Comparison of ENCODE assay signal across 8 cellular contexts in genomic region chr7:132575987-132576722, GRCh38. TPM values are rescaled to one million over a fixed set of nuclear protein-coding genes. Genes with fewer than 3 reads are reported as not detected.
DNase-seq lines count a peak whose midpoint lies in the region; ATAC-seq, FAIRE-seq and TF ChIP-seq lines count a peak whose summit lies in the region.

A gene with protein sequence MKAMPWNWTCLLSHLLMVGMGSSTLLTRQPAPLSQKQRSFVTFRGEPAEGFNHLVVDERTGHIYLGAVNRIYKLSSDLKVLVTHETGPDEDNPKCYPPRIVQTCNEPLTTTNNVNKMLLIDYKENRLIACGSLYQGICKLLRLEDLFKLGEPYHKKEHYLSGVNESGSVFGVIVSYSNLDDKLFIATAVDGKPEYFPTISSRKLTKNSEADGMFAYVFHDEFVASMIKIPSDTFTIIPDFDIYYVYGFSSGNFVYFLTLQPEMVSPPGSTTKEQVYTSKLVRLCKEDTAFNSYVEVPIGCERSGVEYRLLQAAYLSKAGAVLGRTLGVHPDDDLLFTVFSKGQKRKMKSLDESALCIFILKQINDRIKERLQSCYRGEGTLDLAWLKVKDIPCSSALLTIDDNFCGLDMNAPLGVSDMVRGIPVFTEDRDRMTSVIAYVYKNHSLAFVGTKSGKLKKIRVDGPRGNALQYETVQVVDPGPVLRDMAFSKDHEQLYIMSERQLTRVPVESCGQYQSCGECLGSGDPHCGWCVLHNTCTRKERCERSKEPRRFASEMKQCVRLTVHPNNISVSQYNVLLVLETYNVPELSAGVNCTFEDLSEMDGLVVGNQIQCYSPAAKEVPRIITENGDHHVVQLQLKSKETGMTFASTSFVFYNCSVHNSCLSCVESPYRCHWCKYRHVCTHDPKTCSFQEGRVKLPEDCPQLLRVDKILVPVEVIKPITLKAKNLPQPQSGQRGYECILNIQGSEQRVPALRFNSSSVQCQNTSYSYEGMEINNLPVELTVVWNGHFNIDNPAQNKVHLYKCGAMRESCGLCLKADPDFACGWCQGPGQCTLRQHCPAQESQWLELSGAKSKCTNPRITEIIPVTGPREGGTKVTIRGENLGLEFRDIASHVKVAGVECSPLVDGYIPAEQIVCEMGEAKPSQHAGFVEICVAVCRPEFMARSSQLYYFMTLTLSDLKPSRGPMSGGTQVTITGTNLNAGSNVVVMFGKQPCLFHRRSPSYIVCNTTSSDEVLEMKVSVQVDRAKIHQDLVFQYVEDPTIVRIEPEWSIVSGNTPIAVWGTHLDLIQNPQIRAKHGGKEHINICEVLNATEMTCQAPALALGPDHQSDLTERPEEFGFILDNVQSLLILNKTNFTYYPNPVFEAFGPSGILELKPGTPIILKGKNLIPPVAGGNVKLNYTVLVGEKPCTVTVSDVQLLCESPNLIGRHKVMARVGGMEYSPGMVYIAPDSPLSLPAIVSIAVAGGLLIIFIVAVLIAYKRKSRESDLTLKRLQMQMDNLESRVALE (N-terminal part only) (minus strand): TSS chr7:132576470. CDS start chr7:132508693, 67,777 bp downstream.

- no peak for TF ChIP-seq CTCF in AG09309 (IDR thresholded peaks at IDR 0.05; ENCODE audit: control insufficient read depth, insufficient read depth, low read depth, low read length, missing control alignments)
- TF ChIP-seq CTCF in lung (IDR thresholded peaks at IDR 0.05; ENCODE audit: control extremely low read depth, extremely low read depth): no peak
- TF ChIP-seq CTCF in D721Med (IDR thresholded peaks at IDR 0.05; ENCODE audit: insufficient read depth, missing control alignments): no peak

- H3K4me3 ChIP-seq in AG09309 (ENCODE audit: control insufficient read depth, low read depth, low read length): peak within 1 kb of the TSS; percentile 46
- peak within 1 kb of the TSS; percentile 44 for H3K4me3 ChIP-seq in lung

- H3K4me1 ChIP-seq in lung (ENCODE audit: control insufficient read depth in 2 of 2, insufficient read depth in 2 of 2, low read length in 2 of 2): peaks cover 0 to 15% of the 10 kb centered on the region in 2 donors

- peaks cover 0 to 7% of the 10 kb centered on the region in 2 donors for H3K9me3 ChIP-seq in lung (ENCODE audit: control insufficient read depth in 2 of 2, insufficient read depth in 1 of 2, low read length in 1 of 2)

- ATAC-seq in lung (ENCODE audit: insufficient read depth, low FRiP score): no peak

- H3K27ac ChIP-seq in lung (ENCODE audit: low read depth in 1 of 2, low read length in 1 of 2): peak within 1 kb of the TSS in 1 of 2 donors; percentile 14
- peak within 1 kb of the TSS; percentile 3 for H3K27ac ChIP-seq in temporal lobe (ENCODE audit: low read depth, low read length)

- WGBS in lung, 2 donors: 2 to 3% methylated on average over 65 of the region's 65 CpGs

- H3K36me3 ChIP-seq in lung (ENCODE audit: control insufficient read depth in 2 of 2, insufficient read depth in 2 of 2, low read length in 2 of 2): no peaks in the 10 kb centered on the region

- DNase-seq in AG09309 (ENCODE audit: low read depth): no peak
- DNase-seq in Kasumi-1 (lab: John Stamatoyannopoulos, UW): peak; percentile 11 to 12
- DNase-seq in cerebellum (ENCODE audit: low spot score): peak; percentile 46
- DNase-seq in lung (ENCODE audit: low spot score): no peak
- no peak for DNase-seq in AML-193 (lab: John Stamatoyannopoulos, UW)
- DNase-seq in D721Med (ENCODE audit: insufficient read length, low spot score): no peak
- DNase-seq in EL: no peak

- FAIRE-seq in D721Med (lab: Jason Lieb, UNC): no peak

- H3K27me3 ChIP-seq in lung (ENCODE audit: control insufficient read depth, insufficient read depth): peaks cover 4% of the 10 kb centered on the region

RNA-seq across cellular contexts. Expression of the gene that starts here (rescaled TPM):
- total RNA-seq in cerebellum (20.4 TPM), lung (1 to 10 TPM; 3.4 to 4.6 TPM), temporal lobe (89.2 TPM)
- under 1 TPM; 0.63 to 0.69 TPM for polyA plus RNA-seq in lung

Comparison
In these comparisons a context has a peak if more than half of its experiments do, and no peak if none do; other contexts are left out.
1. DNase-seq: peak in Kasumi-1 (2 of 2) and cerebellum (single experiment); none in AG09309 (single experiment), lung (single experiment), AML-193 (0 of 2), D721Med (single experiment) and EL (single experiment).